12 cellular contexts compared by ENCODE assay signal in the genomic region with DNA sequence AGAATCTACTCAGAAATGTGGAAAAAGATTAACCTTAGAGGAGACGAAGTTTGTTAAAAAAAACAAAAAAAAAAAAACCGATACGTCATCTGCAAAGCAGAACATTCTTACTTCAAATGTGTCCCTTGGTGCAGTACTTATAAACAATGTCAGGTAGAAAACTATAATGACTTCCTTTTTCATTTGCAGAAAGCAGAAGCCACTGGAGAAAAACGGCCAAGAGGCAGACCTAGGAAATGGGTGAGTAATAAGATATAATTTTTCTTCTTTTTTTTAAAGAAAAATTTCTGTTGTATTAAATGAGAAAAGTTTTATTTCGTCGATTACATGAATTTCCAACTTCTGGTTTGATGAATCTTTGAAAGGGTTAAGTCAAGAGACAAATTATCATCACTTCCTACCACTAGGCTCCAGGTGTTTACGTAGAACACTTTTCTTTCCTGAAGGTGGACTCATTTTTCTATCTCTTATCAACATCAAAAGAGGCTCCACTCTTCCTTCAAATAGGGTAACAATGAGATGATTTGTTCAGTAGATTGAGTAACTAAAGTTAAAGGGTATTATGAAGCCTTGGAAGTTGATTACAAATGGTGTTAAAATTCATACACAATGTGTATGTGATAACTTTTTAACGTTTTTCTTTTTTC. TPM values are rescaled to one million over a fixed set of nuclear protein-coding genes. Genes with fewer than 3 reads are reported as not detected.
"Had no signal": no experiment of that assay in that cellular context is flagged by ENCODE, and none has a peak within 500 bp of the region (broad histone marks: within the 10 kb centered on the region; RNA-seq: fewer than 3 reads in every experiment).

No MANE protein-coding gene starts in this region.

- H3K36me3 ChIP-seq: esophagus muscularis mucosa, suprapubic skin had no signal

- H3K4me3 ChIP-seq: esophagus muscularis mucosa, suprapubic skin had no signal

- H3K27ac ChIP-seq: esophagus muscularis mucosa, suprapubic skin had no signal

- DNase-seq: activated CD4-positive, alpha-beta memory T cell treated with anti-CD3 and anti-CD28 coated beads for 36 hours; activated CD4-positive, alpha-beta T cell treated with anti-CD3 and anti-CD28 coated beads for 36 hours; activated CD8-positive, alpha-beta memory T cell treated with anti-CD3 and anti-CD28 coated beads, Interleukin-2, amount 10 ng/mL, durations not matched to agents 7 days and 5 days; activated naive CD4-positive, alpha-beta T cell treated with anti-CD3 and anti-CD28 coated beads, Interleukin-2, amount 10 ng/mL, durations not matched to agents 7 days and 5 days; activated T-cell treated with anti-CD3 and anti-CD28 coated beads, Interleukin-2, amount 50 U/mL, for 1 hour; caudate nucleus; hippocampal formation; small intestine had no signal

- ATAC-seq: activated CD4-positive, alpha-beta T cell treated with anti-CD3 and anti-CD28 coated beads for 36 hours; activated CD8-positive, alpha-beta memory T cell treated with anti-CD3 and anti-CD28 coated beads, Interleukin-2, amount 10 ng/mL, durations not matched to agents 7 days and 5 days; left lobe of liver; natural killer cell treated with Interleukin-12 subunit alpha and Interleukin-12 subunit beta and Interleukin-15 and Interleukin-18, amount 100 ng/mL, for 72 hours had no signal

- H3K4me1 ChIP-seq: esophagus muscularis mucosa, suprapubic skin had no signal

- H3K9me3 ChIP-seq: esophagus muscularis mucosa, suprapubic skin had no signal

RNA-seq across cellular contexts. Expression of a gene that starts 14.2 kb away (rescaled TPM):
- total RNA-seq: activated CD4-positive, alpha-beta memory T cell treated with anti-CD3 and anti-CD28 coated beads for 36 hours; activated CD4-positive, alpha-beta T cell treated with anti-CD3 and anti-CD28 coated beads for 36 hours; activated CD8-positive, alpha-beta memory T cell treated with anti-CD3 and anti-CD28 coated beads, Interleukin-2, amount 10 ng/mL, durations not matched to agents 7 days and 5 days; natural killer cell treated with Interleukin-12 subunit alpha and Interleukin-12 subunit beta and Interleukin-15 and Interleukin-18, amount 100 ng/mL, for 72 hours had no signal
